ENCODE assay signal across 23 cellular contexts in the genomic region with DNA sequence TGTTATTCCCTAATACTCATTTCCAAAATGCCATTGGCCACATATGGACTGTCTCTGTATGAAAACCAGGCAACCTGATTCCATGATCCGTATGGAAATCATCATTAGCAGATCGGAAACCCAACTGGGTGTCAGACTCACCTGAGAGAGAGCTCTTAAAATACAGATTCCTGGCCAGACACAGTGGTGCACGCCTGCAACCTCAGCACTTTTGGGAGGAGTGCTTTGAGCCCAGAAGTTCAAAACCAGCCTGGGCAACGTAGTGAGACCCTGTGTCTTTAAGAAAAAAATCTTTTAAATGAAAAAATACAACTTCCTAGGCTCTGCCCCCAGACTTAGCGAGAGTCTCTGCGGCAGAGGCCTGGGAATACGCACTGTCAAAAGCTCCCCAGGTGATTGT. TPM values are rescaled to one million over a fixed set of nuclear protein-coding genes. Genes with fewer than 3 reads are reported as not detected.
"Had no signal": no experiment of that assay in that cellular context is flagged by ENCODE, and none has a peak within 500 bp of the region (broad histone marks: within the 10 kb centered on the region; RNA-seq: fewer than 3 reads in every experiment).

No MANE protein-coding gene starts in this region.

- H3K27ac ChIP-seq: esophagus muscularis mucosa, foreskin keratinocyte, gastroesophageal sphincter, heart left ventricle, neural progenitor cell, prostate gland, skin epidermis, spleen, thyroid gland had no signal

- FAIRE-seq: endothelial cell of umbilical vein, kidney had no signal

- ATAC-seq: foreskin keratinocyte; gastroesophageal sphincter; heart left ventricle; left lobe of liver; natural killer cell; right cardiac atrium; stimulated activated memory B cell treated with anti-CD40 and anti-IgM and Interleukin-4, amounts not matched to agents 10 μg/mL and 1 μg/mL and 100 μg/mL, for 72 hours had no signal

- H3K4me3 ChIP-seq: colonic mucosa, gastroesophageal sphincter, heart left ventricle, hepatocyte, lung, neural progenitor cell, prostate gland, skin epidermis, spleen, thyroid gland had no signal

- H3K27me3 Mint-ChIP-seq: memory B cell; stimulated activated memory B cell treated with anti-CD40 and anti-IgM and Interleukin-4, amounts not matched to agents 10 μg/mL and 1 μg/mL and 100 μg/mL, for 72 hours; stimulated activated naive CD8-positive, alpha-beta T cell treated with anti-CD3 and anti-CD28 coated beads, Interleukin-15, Interleukin-2, amounts not matched to agents 100 ng/mL and 50 ng/mL, for 24 hours had no signal

- H3K4me3 Mint-ChIP-seq: dendritic cell treated with granulocyte-macrophage colony-stimulating factor and Interleukin-4, amounts not matched to agents 40 ng/mL and 50 ng/mL, for 4 days; memory B cell; natural killer cell; neural progenitor cell; stimulated activated memory B cell treated with anti-CD40 and anti-IgM and Interleukin-4, amounts not matched to agents 10 μg/mL and 1 μg/mL and 100 μg/mL, for 72 hours; stimulated activated naive CD8-positive, alpha-beta T cell treated with anti-CD3 and anti-CD28 coated beads, Interleukin-15, Interleukin-2, amounts not matched to agents 100 ng/mL and 50 ng/mL, for 24 hours had no signal

- H3K36me3 ChIP-seq: colonic mucosa, esophagus muscularis mucosa, gastroesophageal sphincter, neural progenitor cell, prostate gland, thyroid gland had no signal

- H3K9me3 Mint-ChIP-seq: dendritic cell treated with granulocyte-macrophage colony-stimulating factor and Interleukin-4, amounts not matched to agents 40 ng/mL and 50 ng/mL, for 4 days; neural progenitor cell had no signal

- H3K9me3 ChIP-seq: colonic mucosa, esophagus muscularis mucosa, gastroesophageal sphincter, heart left ventricle, prostate gland, spleen, thyroid gland had no signal

- H3K4me1 ChIP-seq: foreskin keratinocyte, gastroesophageal sphincter, prostate gland, thyroid gland had no signal

- DNase-seq: colonic mucosa; effector memory CD4-positive, alpha-beta T cell; foreskin keratinocyte; heart left ventricle; kidney; natural killer cell; right cardiac atrium; spleen; stimulated activated CD4-positive, alpha-beta T cell treated with anti-CD3 and anti-CD28 coated beads, Interleukin-4, amount 100 ng/mL, for 4 hours; thyroid gland had no signal

- H3K4me2 ChIP-seq: hepatocyte had no signal

- H3K79me2 ChIP-seq: hepatocyte had no signal

- H2AFZ ChIP-seq: hepatocyte, neural progenitor cell had no signal

- H3K27me3 ChIP-seq: colonic mucosa, gastroesophageal sphincter, spleen, thyroid gland had no signal

- H3K9ac ChIP-seq: neural progenitor cell had no signal

- H3K27ac Mint-ChIP-seq: dendritic cell treated with granulocyte-macrophage colony-stimulating factor and Interleukin-4, amounts not matched to agents 40 ng/mL and 50 ng/mL, for 4 days; memory B cell; natural killer cell; neural progenitor cell; stimulated activated memory B cell treated with anti-CD40 and anti-IgM and Interleukin-4, amounts not matched to agents 10 μg/mL and 1 μg/mL and 100 μg/mL, for 72 hours; stimulated activated naive CD8-positive, alpha-beta T cell treated with anti-CD3 and anti-CD28 coated beads, Interleukin-15, Interleukin-2, amounts not matched to agents 100 ng/mL and 50 ng/mL, for 24 hours had no signal

RNA-seq across cellular contexts. Expression of gene PLXNC1, which starts 37.4 kb away (rescaled TPM):
- polyA plus RNA-seq: endothelial cell of umbilical vein had no signal
